ENCODE assay signal across 8 cellular contexts in genomic region chr12:32679910-32680217, GRCh38. TPM values are rescaled to one million over a fixed set of nuclear protein-coding genes. Genes with fewer than 3 reads are reported as not detected.
DNase-seq lines count a peak whose midpoint lies in the region; TF ChIP-seq lines count a peak whose summit lies in the region.

No MANE protein-coding gene starts in this region.

- H3K18ac ChIP-seq in trophoblast cell (ENCODE audit: low read length), result peak overlapping the region; percentile 36

- DNase-seq in GM12864 (ENCODE audit: low read depth) (no peak), epithelial cell of esophagus (ENCODE audit: low read depth) (no peak), trophoblast cell (no peak), middle frontal gyrus (ENCODE audit: extremely low spot score, low spot score) (no peak), OCI-M2 (lab: John Stamatoyannopoulos, UW; ENCODE audit: unreplicated experiment) (no peak), cerebellar cortex (ENCODE audit: low spot score) (no peak)
- no peak for DNase-seq in stimulated activated CD4-positive, alpha-beta T cell treated with anti-CD3 and anti-CD28 coated beads, Interleukin-15, amount 100 ng/mL, for 24 hours

- peak overlapping the region; percentile 67 for H2BK5ac ChIP-seq in trophoblast cell (ENCODE audit: low read depth, low read length, poor library complexity)

- peak overlapping the region; percentile 98 for H3K4me2 ChIP-seq in OCI-LY1 (ENCODE audit: low read length)
- H3K4me2 ChIP-seq in trophoblast cell (ENCODE audit: low read length), result peak overlapping the region; percentile 92

- H3K9me2 ChIP-seq in OCI-LY1 (ENCODE audit: low read depth, low read length), result no peaks in the 10 kb centered on the region

- H4K91ac ChIP-seq in trophoblast cell (ENCODE audit: low read depth, low read length), result peak overlapping the region; percentile 83

- H4K20me1 ChIP-seq in OCI-LY1 (ENCODE audit: insufficient read depth, low read length), result no peaks in the 10 kb centered on the region

- no peak overlapping the region for H2BK12ac ChIP-seq in trophoblast cell (ENCODE audit: low read length)

- H3K14ac ChIP-seq in trophoblast cell (ENCODE audit: low read length), result peak overlapping the region; percentile 72

- H3K36me3 ChIP-seq in OCI-LY1 (ENCODE audit: insufficient read depth, low read length), result peaks cover 4% of the 10 kb centered on the region; the same call in 1 of the 2 replicates
- no peaks in the 10 kb centered on the region for H3K36me3 ChIP-seq in trophoblast cell (ENCODE audit: control insufficient read depth in 1 of 2, insufficient read depth in 2 of 2, low read length in 2 of 2)

- no peak overlapping the region for H2AK5ac ChIP-seq in trophoblast cell (ENCODE audit: low read length)

- H3K23ac ChIP-seq in trophoblast cell (ENCODE audit: low read length), result peak overlapping the region; percentile 20

- H3K4me1 ChIP-seq in OCI-LY1 (ENCODE audit: insufficient read depth, low read length, severe bottlenecking) (peaks cover 33% of the 10 kb centered on the region), trophoblast cell (ENCODE audit: control insufficient read depth in 1 of 2, insufficient read depth in 2 of 2, low read length in 2 of 2) (no peaks in the 10 kb centered on the region)

- H3K27me3 ChIP-seq in OCI-LY1 (ENCODE audit: insufficient read depth, low read length), result no peaks in the 10 kb centered on the region
- H3K27me3 ChIP-seq in trophoblast cell (ENCODE audit: insufficient read depth, low read length), result no peaks in the 10 kb centered on the region

- peaks cover 49% of the 10 kb centered on the region for H3K79me2 ChIP-seq in OCI-LY1 (ENCODE audit: insufficient read depth, low read length)
- peaks cover 12% of the 10 kb centered on the region for H3K79me2 ChIP-seq in trophoblast cell (ENCODE audit: control insufficient read depth, insufficient read depth, low read length, poor library complexity)

- H3K79me1 ChIP-seq in trophoblast cell (ENCODE audit: low read length), result peaks cover 7% of the 10 kb centered on the region

- TF ChIP-seq CTCF in GM12864 (IDR thresholded peaks at IDR 0.05; ENCODE audit: low read depth, low read length, missing control alignments) (no peak), OCI-LY1 (IDR thresholded peaks at IDR 0.05; ENCODE audit: low read length) (no peak), epithelial cell of esophagus (IDR thresholded peaks at IDR 0.05; ENCODE audit: insufficient read depth, low read depth, low read length, missing control alignments) (no peak)

- peak overlapping the region; percentile 19 for H4K12ac ChIP-seq in trophoblast cell (ENCODE audit: low read depth, low read length)

- H2AFZ ChIP-seq in OCI-LY1 (ENCODE audit: low read length) (no peak overlapping the region), trophoblast cell (ENCODE audit: insufficient read depth, low read length, poor library complexity) (peak overlapping the region; percentile 71)

- no CpG with 5 or more reads among the region's 14 CpGs for WGBS in trophoblast cell (ENCODE audit: extremely low coverage, insufficient coverage, insufficient read length)

- no peaks in the 10 kb centered on the region for H3F3A ChIP-seq in OCI-LY1 (ENCODE audit: insufficient read depth, low read length)

- H3K4me3 ChIP-seq in GM12864 (ENCODE audit: low read depth, low read length) (peak overlapping the region; percentile 98), OCI-LY1 (ENCODE audit: low read depth, low read length, poor library complexity, severe bottlenecking) (peak overlapping the region; percentile 79), epithelial cell of esophagus (ENCODE audit: low read length) (peak overlapping the region; percentile 92), trophoblast cell (ENCODE audit: low read depth, low read length) (peak overlapping the region; percentile 97)

- H3K27ac ChIP-seq in OCI-LY1 (ENCODE audit: low read depth, low read length, poor library complexity, severe bottlenecking), result peak overlapping the region; percentile 15
- H3K27ac ChIP-seq in trophoblast cell (ENCODE audit: low read depth, low read length), result peak overlapping the region; percentile 86

- H4K8ac ChIP-seq in trophoblast cell (ENCODE audit: low read depth, low read length), result peak overlapping the region; percentile 81

- peak overlapping the region; percentile 38 for H3K4ac ChIP-seq in trophoblast cell (ENCODE audit: low read depth, low read length)

- H3K9ac ChIP-seq in OCI-LY1 (ENCODE audit: low read length), result peak overlapping the region; percentile 80
- peak overlapping the region; percentile 96 for H3K9ac ChIP-seq in trophoblast cell (ENCODE audit: low read length)

- H3K9me3 ChIP-seq in OCI-LY1 (ENCODE audit: low read length), result no peaks in the 10 kb centered on the region
- no peaks in the 10 kb centered on the region for H3K9me3 ChIP-seq in trophoblast cell (ENCODE audit: insufficient read depth, low read depth, low read length)

- H2BK120ac ChIP-seq in trophoblast cell (ENCODE audit: insufficient read depth, low read length, poor library complexity), result peak overlapping the region; percentile 48

RNA-seq across cellular contexts. Expression of gene DNM1L, which starts 0.8 kb away (rescaled TPM):
- 56.1 and 56.4 TPM in 2 replicates for polyA plus RNA-seq in trophoblast cell (2013)
